In the genomic region with DNA sequence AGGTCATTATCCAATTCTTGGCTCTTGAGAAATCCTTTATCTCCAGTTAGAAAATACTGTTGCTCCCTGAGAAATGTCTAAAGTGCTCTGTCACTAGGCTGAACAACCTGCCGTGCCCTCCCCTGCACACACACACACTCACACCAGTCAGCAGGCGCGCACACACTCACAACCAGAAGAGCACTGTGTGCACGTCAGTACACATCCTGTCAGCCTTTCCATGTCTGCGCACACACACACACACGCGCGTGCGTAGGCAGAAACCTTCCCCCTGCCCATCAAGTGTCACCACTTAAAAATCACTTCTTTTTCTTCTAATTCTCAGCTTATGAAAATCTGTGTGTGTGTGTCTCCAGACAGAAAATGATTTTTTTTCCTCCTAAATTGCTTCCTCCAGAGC, we compare ENCODE assay signal across 19 cellular contexts.
DNase-seq lines count a peak whose midpoint lies in the region; ATAC-seq, FAIRE-seq and TF ChIP-seq lines count a peak whose summit lies in the region.
"Had no signal": no experiment of that assay in that cellular context is flagged by ENCODE, and none has a peak within 500 bp of the region (broad histone marks: within the 10 kb centered on the region; RNA-seq: fewer than 3 reads in every experiment).

No MANE protein-coding gene starts in this region.

- no peak overlapping the region for H3K27ac Mint-ChIP-seq in activated naive CD8-positive, alpha-beta T cell treated with anti-CD3 and anti-CD28 coated beads, Interleukin-2, amount 50 U/mL, for 24 hours
- H3K27ac Mint-ChIP-seq: type B pancreatic cell had no signal

- H3K4me3 Mint-ChIP-seq in activated naive CD8-positive, alpha-beta T cell treated with anti-CD3 and anti-CD28 coated beads, Interleukin-2, amount 50 U/mL, for 24 hours, result no peak overlapping the region
- H3K4me3 Mint-ChIP-seq: type B pancreatic cell had no signal

- no peak overlapping the region for H3K9ac ChIP-seq in kidney (ENCODE audit: low read length in 2 of 2)

- H3K4me3 ChIP-seq in kidney (ENCODE audit: low read length in 2 of 2) (no peak overlapping the region), dorsolateral prefrontal cortex (no peak overlapping the region)
- H3K4me3 ChIP-seq: heart left ventricle, left ventricle myocardium inferior, stomach had no signal

- intact Hi-C loops in kidney (cut with DNase I) (no loop called here), dorsolateral prefrontal cortex (cut with DNase I) (loop anchor here (5.0 to 10.0 kb wide), 3 partner anchors 178 to 316 kb away; no protein-coding TSS in a partner anchor)

- H3K36me3 Mint-ChIP-seq in activated naive CD8-positive, alpha-beta T cell treated with anti-CD3 and anti-CD28 coated beads, Interleukin-2, amount 50 U/mL, for 24 hours (ENCODE audit: low read depth), result no peaks in the 10 kb centered on the region
- H3K36me3 Mint-ChIP-seq: type B pancreatic cell had no signal

- H3K4me1 Mint-ChIP-seq in activated naive CD8-positive, alpha-beta T cell treated with anti-CD3 and anti-CD28 coated beads, Interleukin-2, amount 50 U/mL, for 24 hours, result peaks cover 5% of the 10 kb centered on the region

- H3K9me3 Mint-ChIP-seq in activated naive CD8-positive, alpha-beta T cell treated with anti-CD3 and anti-CD28 coated beads, Interleukin-2, amount 50 U/mL, for 24 hours, result no peaks in the 10 kb centered on the region
- H3K9me3 Mint-ChIP-seq: type B pancreatic cell had no signal

- no peaks in the 10 kb centered on the region for H3K36me3 ChIP-seq in kidney (ENCODE audit: control insufficient read depth in 1 of 2, insufficient read depth in 2 of 2, low read length in 2 of 2)
- H3K36me3 ChIP-seq: heart left ventricle, left ventricle myocardium inferior, stomach had no signal

- ATAC-seq in activated naive CD8-positive, alpha-beta T cell treated with anti-CD3 and anti-CD28 coated beads, Interleukin-2, amount 50 U/mL, for 24 hours, result peak; percentile 29
- no peak for ATAC-seq in GM18498 (IDR thresholded peaks at IDR 0.05; ENCODE audit: unreplicated experiment)
- ATAC-seq: heart left ventricle had no signal

- H3K27ac ChIP-seq in kidney (ENCODE audit: low read depth in 2 of 2, low read length in 2 of 2), result no peak overlapping the region
- no peak overlapping the region for H3K27ac ChIP-seq in dorsolateral prefrontal cortex
- H3K27ac ChIP-seq: 22Rv1, heart left ventricle, left ventricle myocardium inferior, stomach had no signal

- H3K4me1 ChIP-seq in kidney (ENCODE audit: control insufficient read depth in 1 of 2, insufficient read depth in 1 of 2, low read depth in 1 of 2, low read length in 2 of 2), result peaks cover 0 to 6% of the 10 kb centered on the region in 2 donors

- TF ChIP-seq CTCF in kidney (IDR thresholded peaks at IDR 0.05; ENCODE audit: borderline replicate concordance, extremely low read depth, insufficient read depth), result no peak
- TF ChIP-seq CTCF in dorsolateral prefrontal cortex (IDR thresholded peaks at IDR 0.05 in 54 of 56, conservative IDR thresholded peaks at IDR 0.05 in 2 of 56; ENCODE audit: low read depth in 1 of 56, partially characterized antibody in 56 of 56), result no peak

- H3K27me3 ChIP-seq in dorsolateral prefrontal cortex, result peaks cover 0 to 91% (median 38%) of the 10 kb centered on the region in 45 donors

- DNase-seq in NCI-H1417 (lab: John Stamatoyannopoulos, UW) (peak in 2 of 3 experiments; percentile 20 to 22), NCI-H1417 treated with DMSO at 0.1 percent for 48 hours (lab: John Stamatoyannopoulos, UW) (no peak), kidney (no peak), dorsolateral prefrontal cortex (no peak)
- DNase-seq in activated CD4-positive, alpha-beta T cell treated with anti-CD3 and anti-CD28 coated beads, Interleukin-2, amount 50 U/mL, for 4 hours, result peak; percentile 20 to 28
- DNase-seq in activated naive CD8-positive, alpha-beta T cell treated with anti-CD3 and anti-CD28 coated beads, Interleukin-2, amount 50 U/mL, for 24 hours, result peak; percentile 16
- DNase-seq in stimulated activated CD8-positive, alpha-beta memory T cell treated with anti-CD3 and anti-CD28 coated beads, Interleukin-4, amount 100 ng/mL, for 48 hours, result peak; percentile 27
- DNase-seq: heart left ventricle, Karpas-422, left ventricle myocardium inferior, NCI-H1048, NCI-H2029 treated with DMSO at 0.1 percent for 48 hours, stomach, SW 1271 had no signal

- peaks cover 11% of the 10 kb centered on the region for H3K27me3 Mint-ChIP-seq in activated naive CD8-positive, alpha-beta T cell treated with anti-CD3 and anti-CD28 coated beads, Interleukin-2, amount 50 U/mL, for 24 hours

- no peak for FAIRE-seq in kidney (lab: Jason Lieb, UNC)
- FAIRE-seq: endometrium, GM18507 had no signal

- no peaks in the 10 kb centered on the region for H3K9me3 ChIP-seq in kidney (ENCODE audit: control insufficient read depth in 1 of 2, low read length in 2 of 2)
- H3K9me3 ChIP-seq: heart left ventricle, left ventricle myocardium inferior, stomach had no signal

Comparison
In these comparisons a context has a peak if more than half of its experiments do, and no peak if none do; other contexts are left out.
1. DNase-seq: peak in NCI-H1417 (2 of 3), activated CD4-positive, alpha-beta T cell treated with anti-CD3 and anti-CD28 coated beads, Interleukin-2, amount 50 U/mL, for 4 hours (2 of 2), activated naive CD8-positive, alpha-beta T cell treated with anti-CD3 and anti-CD28 coated beads, Interleukin-2, amount 50 U/mL, for 24 hours (single experiment) and stimulated activated CD8-positive, alpha-beta memory T cell treated with anti-CD3 and anti-CD28 coated beads, Interleukin-4, amount 100 ng/mL, for 48 hours (single experiment); none in NCI-H1417 treated with DMSO at 0.1 percent for 48 hours (single experiment), kidney (single experiment) and dorsolateral prefrontal cortex (0 of 10).